Comparison of ENCODE assay signal across 18 cellular contexts in the genomic region with DNA sequence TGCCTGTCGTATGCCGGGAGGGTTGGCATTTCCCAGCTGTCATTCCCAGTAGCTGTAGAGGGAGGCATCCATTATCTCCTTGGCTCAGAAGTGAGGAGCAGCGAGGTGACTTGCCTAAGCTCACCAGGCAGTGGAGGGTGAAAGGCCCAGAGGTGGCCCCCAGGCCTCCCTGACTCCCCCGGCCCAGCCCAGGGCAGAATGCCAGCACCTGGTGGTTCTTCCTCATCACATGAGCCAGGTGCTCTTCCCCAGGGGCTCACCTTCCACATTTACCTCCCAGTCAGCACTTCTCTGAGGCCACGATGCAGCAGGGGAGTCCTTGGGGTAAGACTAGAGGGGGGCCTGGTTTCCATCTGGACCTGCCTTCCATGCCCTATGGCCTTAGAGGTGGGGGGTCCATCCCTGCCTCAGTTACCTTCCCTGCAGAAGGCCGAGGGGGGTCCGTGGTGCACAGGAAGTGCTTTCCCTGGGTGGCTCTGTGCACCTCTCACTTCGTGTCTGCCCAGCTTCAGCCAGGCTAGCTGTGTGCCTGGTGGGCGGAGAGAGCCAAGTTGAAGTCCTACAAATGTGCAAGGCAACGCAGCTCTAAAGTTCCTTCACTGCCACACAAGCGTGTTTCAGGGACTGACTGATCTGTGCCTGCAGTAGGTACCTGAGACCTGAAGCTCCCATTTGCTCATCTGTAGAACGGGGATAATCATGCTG.
DNase-seq lines count a peak whose midpoint lies in the region; ATAC-seq and TF ChIP-seq lines count a peak whose summit lies in the region.
"Had no signal": no experiment of that assay in that cellular context is flagged by ENCODE, and none has a peak within 500 bp of the region (broad histone marks: within the 10 kb centered on the region; RNA-seq: fewer than 3 reads in every experiment).

No MANE protein-coding gene starts in this region.

- no peak for ATAC-seq in activated T-helper 17 cell treated with anti-CD3 and anti-CD28 coated beads, Interleukin-2, amount 50 U/mL, for 72 hours (replicated peaks)
- ATAC-seq in naive thymus-derived CD8-positive, alpha-beta T cell = no peak
- ATAC-seq in GM18511 (IDR thresholded peaks at IDR 0.05; ENCODE audit: unreplicated experiment) = no peak

- peaks cover 35% of the 10 kb centered on the region for H3K4me1 Mint-ChIP-seq in activated T-helper 17 cell treated with anti-CD3 and anti-CD28 coated beads, Interleukin-2, amount 50 U/mL, for 72 hours
- H3K4me1 Mint-ChIP-seq in naive thymus-derived CD8-positive, alpha-beta T cell = peaks cover 28 to 47% (median 39%) of the 10 kb centered on the region in 4 donors
- peaks cover 30% of the 10 kb centered on the region for H3K4me1 Mint-ChIP-seq in endothelial cell (ENCODE audit: unreplicated experiment)

- H3K9me2 ChIP-seq in MM.1S (replicated peaks; ENCODE audit: insufficient read depth, low read length) = no peaks in the 10 kb centered on the region

- no peaks in the 10 kb centered on the region for H3K27me3 Mint-ChIP-seq in activated T-helper 17 cell treated with anti-CD3 and anti-CD28 coated beads, Interleukin-2, amount 50 U/mL, for 72 hours
- H3K27me3 Mint-ChIP-seq in naive thymus-derived CD8-positive, alpha-beta T cell = peaks cover 0 to 8% (median 0%) of the 10 kb centered on the region in 5 donors
- peaks cover 12% of the 10 kb centered on the region for H3K27me3 Mint-ChIP-seq in endothelial cell (ENCODE audit: unreplicated experiment)

- no peaks in the 10 kb centered on the region for H4K20me1 ChIP-seq in MM.1S (ENCODE audit: insufficient read depth, low read length)

- no peaks in the 10 kb centered on the region for H3K79me2 ChIP-seq in MM.1S (ENCODE audit: low read length)

- no peak overlapping the region for H2AFZ ChIP-seq in MM.1S (ENCODE audit: low read length)

- H3K9me3 ChIP-seq in MM.1S (replicated peaks; ENCODE audit: insufficient read depth, low read length) = no peaks in the 10 kb centered on the region
- H3K9me3 ChIP-seq: neutrophil had no signal

- H3K36me3 Mint-ChIP-seq in activated T-helper 17 cell treated with anti-CD3 and anti-CD28 coated beads, Interleukin-2, amount 50 U/mL, for 72 hours (ENCODE audit: low read depth) = peaks cover 9% of the 10 kb centered on the region
- peaks cover 4 to 33% (median 14%) of the 10 kb centered on the region in 3 donors for H3K36me3 Mint-ChIP-seq in naive thymus-derived CD8-positive, alpha-beta T cell
- H3K36me3 Mint-ChIP-seq in endothelial cell (ENCODE audit: low read depth, unreplicated experiment) = no peaks in the 10 kb centered on the region

- peak overlapping the region; percentile 84 for H3K27ac Mint-ChIP-seq in activated T-helper 17 cell treated with anti-CD3 and anti-CD28 coated beads, Interleukin-2, amount 50 U/mL, for 72 hours
- peak overlapping the region in 6 of 10 donors; percentile 53 to 94 (median 88) for H3K27ac Mint-ChIP-seq in naive thymus-derived CD8-positive, alpha-beta T cell
- H3K27ac Mint-ChIP-seq in endothelial cell (ENCODE audit: unreplicated experiment) = no peak overlapping the region

- TF ChIP-seq CTCF in MM.1S (IDR thresholded peaks at IDR 0.05; ENCODE audit: low read length) (no peak), endothelial cell (IDR thresholded peaks at IDR 0.05; ENCODE audit: unreplicated experiment) (no peak)

- no peak overlapping the region for H3K4me3 ChIP-seq in MM.1S (ENCODE audit: low read length)
- H3K4me3 ChIP-seq: GM23248, lung, smooth muscle cell had no signal

- peaks cover 73% of the 10 kb centered on the region for H3K4me1 ChIP-seq in MM.1S (ENCODE audit: low read length)

- H3K4me3 Mint-ChIP-seq in activated T-helper 17 cell treated with anti-CD3 and anti-CD28 coated beads, Interleukin-2, amount 50 U/mL, for 72 hours = peak overlapping the region; percentile 70
- H3K4me3 Mint-ChIP-seq in naive thymus-derived CD8-positive, alpha-beta T cell = peak overlapping the region in 2 of 10 donors; percentile 39 to 73
- H3K4me3 Mint-ChIP-seq in endothelial cell (ENCODE audit: unreplicated experiment) = no peak overlapping the region

- peak overlapping the region; percentile 98 for H3K27ac ChIP-seq in MM.1S (ENCODE audit: low read length)
- H3K27ac ChIP-seq: neutrophil had no signal

- POLR2A ChIA-PET in naive thymus-derived CD8-positive, alpha-beta T cell (lab: Charles Lee) = interaction anchor here (0.5 kb wide), 1 partner anchor 259 kb away, joined by 3 read pairs; no protein-coding TSS in a partner anchor

- H3K9ac ChIP-seq in MM.1S (ENCODE audit: low read length) = no peak overlapping the region

- H3K9me3 Mint-ChIP-seq in activated T-helper 17 cell treated with anti-CD3 and anti-CD28 coated beads, Interleukin-2, amount 50 U/mL, for 72 hours = no peaks in the 10 kb centered on the region
- peaks cover 0 to 5% (median 0%) of the 10 kb centered on the region in 9 donors for H3K9me3 Mint-ChIP-seq in naive thymus-derived CD8-positive, alpha-beta T cell
- H3K9me3 Mint-ChIP-seq in endothelial cell (ENCODE audit: unreplicated experiment) = no peaks in the 10 kb centered on the region

- H3K27me3 ChIP-seq in MM.1S (replicated peaks; ENCODE audit: insufficient read depth, low read length) = no peaks in the 10 kb centered on the region

- peak overlapping the region; percentile 42 for H3K4me2 ChIP-seq in MM.1S (ENCODE audit: low read depth, low read length)
- H3K4me2 ChIP-seq: smooth muscle cell had no signal

- no peaks in the 10 kb centered on the region for H3K36me3 ChIP-seq in MM.1S (replicated peaks; ENCODE audit: insufficient read depth, low read length)
- H3K36me3 ChIP-seq: neutrophil had no signal

- peaks cover 39% of the 10 kb centered on the region for H3F3A ChIP-seq in MM.1S (ENCODE audit: insufficient read depth, low read length)

- DNase-seq in NCI-H2107 treated with DMSO at 0.1 percent for 48 hours (lab: John Stamatoyannopoulos, UW; ENCODE audit: unreplicated experiment) (peak; percentile 14), NCI-H2107 (lab: John Stamatoyannopoulos, UW) (no peak), MM.1S (peak; percentile 14), SKM-1 (lab: John Stamatoyannopoulos, UW; ENCODE audit: unreplicated experiment) (no peak), endothelial cell (ENCODE audit: low spot score) (no peak)
- no peak for DNase-seq in naive thymus-derived CD8-positive, alpha-beta T cell
- DNase-seq: 8988T; activated CD4-positive, alpha-beta T cell treated with anti-CD3 and anti-CD28 coated beads for 1 hour; activated T-cell treated with anti-CD3 and anti-CD28 coated beads, Interleukin-2, amount 50 U/mL, for 1 hour; cortex of kidney; GM23248; NCI-H1930; substantia nigra had no signal

Comparison
In these comparisons a context has a peak if more than half of its experiments do, and no peak if none do; other contexts are left out.
1. DNase-seq: peak in NCI-H2107 treated with DMSO at 0.1 percent for 48 hours (single experiment) and MM.1S (single experiment); none in NCI-H2107 (single experiment), naive thymus-derived CD8-positive, alpha-beta T cell (0 of 10), SKM-1 (single experiment) and endothelial cell (single experiment).